8 cellular contexts compared by ENCODE assay signal in the genomic region with DNA sequence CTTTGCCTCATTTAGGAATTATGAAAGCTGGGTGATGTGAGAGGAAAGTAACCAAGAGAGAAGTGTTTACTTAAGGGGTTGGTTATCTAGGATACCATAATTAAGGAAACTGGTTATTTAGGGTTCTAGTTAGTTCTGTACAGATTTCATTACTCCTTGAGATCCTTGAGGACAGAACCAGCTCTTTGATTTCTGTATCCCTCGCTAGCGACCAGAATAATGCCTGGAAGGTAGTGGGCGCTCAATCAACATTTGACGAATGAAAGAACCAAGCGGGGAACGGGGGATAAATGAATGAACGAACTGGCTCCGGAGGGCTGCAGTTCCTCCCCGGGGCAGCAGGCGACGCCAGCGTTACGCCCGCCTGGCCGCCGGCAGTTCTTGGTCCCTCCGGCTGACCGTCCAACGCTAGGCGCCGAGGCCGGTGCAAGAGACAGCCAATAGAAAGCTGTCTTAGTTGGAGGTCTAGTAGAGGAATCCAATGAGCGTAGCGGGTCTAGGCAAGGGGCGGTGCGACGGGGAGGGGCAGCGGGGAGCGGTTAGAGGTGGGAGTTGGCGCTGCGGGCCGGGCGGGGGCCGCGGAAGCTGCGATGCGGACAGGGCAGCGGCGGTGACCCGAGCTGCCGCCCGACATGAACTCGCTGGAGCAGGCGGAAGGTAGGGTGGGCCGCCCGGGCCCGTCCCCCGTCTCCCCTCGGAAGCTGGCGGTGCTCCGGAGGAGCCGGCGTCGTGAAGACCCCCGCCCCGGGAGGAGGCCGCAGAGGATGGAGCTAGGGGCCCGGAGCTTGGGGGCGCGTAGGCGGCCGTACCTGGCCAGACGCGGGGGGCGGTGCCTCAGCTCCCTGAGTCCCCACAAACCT. TPM values are rescaled to one million over a fixed set of nuclear protein-coding genes. Genes with fewer than 3 reads are reported as not detected.
DNase-seq lines count a peak whose midpoint lies in the region; ATAC-seq, FAIRE-seq and TF ChIP-seq lines count a peak whose summit lies in the region.

A gene with protein sequence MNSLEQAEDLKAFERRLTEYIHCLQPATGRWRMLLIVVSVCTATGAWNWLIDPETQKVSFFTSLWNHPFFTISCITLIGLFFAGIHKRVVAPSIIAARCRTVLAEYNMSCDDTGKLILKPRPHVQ (plus strand): TSS at position 542 of the 860 bp plus-strand sequence. CDS start 91 bp downstream, at position 633.

- H3K36me3 ChIP-seq in adipocyte (ENCODE audit: control insufficient read depth, insufficient read depth, low read length, severe bottlenecking) = peaks cover 8% of the 10 kb centered on the region

- peaks cover under 1% of the 10 kb centered on the region for H3K36me3 Mint-ChIP-seq in type B pancreatic cell

- peak; percentile 98 for TF ChIP-seq CTCF in type B pancreatic cell (conservative IDR thresholded peaks at IDR 0.05)

- peak; percentile 100 for ATAC-seq in HG02840 (IDR thresholded peaks at IDR 0.05; ENCODE audit: low FRiP score, unreplicated experiment)

- H3K27me3 Mint-ChIP-seq in type B pancreatic cell = peaks cover 6% of the 10 kb centered on the region

- H3K4me1 Mint-ChIP-seq in type B pancreatic cell (ENCODE audit: unreplicated experiment) = peaks cover 18% of the 10 kb centered on the region

- H3K9me3 ChIP-seq in adipocyte (ENCODE audit: control insufficient read depth, low read length) = no peaks in the 10 kb centered on the region

- peak within 1 kb of the TSS; percentile 85 for H3K27ac Mint-ChIP-seq in type B pancreatic cell

- H3K9ac ChIP-seq in adipocyte (ENCODE audit: low read length) = peak within 1 kb of the TSS; percentile 94

- intact Hi-C loops in cardiac septum (cut with DNase I) = loop anchor here (2.0 to 10.0 kb wide), 5 partner anchors 42 to 640 kb away; a partner anchor contains a TSS

- H3K4me3 ChIP-seq in adipocyte (ENCODE audit: low read length) = peak within 1 kb of the TSS; percentile 99

- peaks cover 12% of the 10 kb centered on the region for H3K4me1 ChIP-seq in adipocyte (ENCODE audit: control insufficient read depth, insufficient read depth, low read length)

- H3K27me3 ChIP-seq in adipocyte (replicated peaks; ENCODE audit: control insufficient read depth, insufficient read depth, low read length) = peaks cover 3% of the 10 kb centered on the region

- TF ChIP-seq POLR2A in GM12891 (IDR thresholded peaks at IDR 0.05; ENCODE audit: low read depth, low read length) = no peak

- peak; percentile 91 for DNase-seq in GM12891 (ENCODE audit: insufficient read length, low spot score)
- peak; percentile 92 for DNase-seq in NCI-H1436 (lab: John Stamatoyannopoulos, UW)
- peak; percentile 83 for DNase-seq in T follicular helper cell (ENCODE audit: low read depth)
- DNase-seq in adipocyte (ENCODE audit: low read depth) = peak; percentile 98
- DNase-seq in cardiac septum (ENCODE audit: low spot score) = peak; percentile 96
- DNase-seq in pons (ENCODE audit: low spot score) = peak; percentile 98
- peak; percentile 96 for DNase-seq in type B pancreatic cell (ENCODE audit: extremely low spot score, unreplicated experiment)

- peak; percentile 97 for FAIRE-seq in GM12891 (lab: Jason Lieb, UNC)

- H3K9me3 Mint-ChIP-seq in type B pancreatic cell = no peaks in the 10 kb centered on the region

- peak within 1 kb of the TSS; percentile 95 for H3K4me3 Mint-ChIP-seq in type B pancreatic cell

TF ChIP-seq in GM12891, 5 proteins besides CTCF, POLR2A, EP300 and RAD21:
- peak; percentile 28; the same call in 1 of the 2 replicates for TF ChIP-seq POU2F2 (IDR thresholded peaks at IDR 0.05; ENCODE audit: low read depth, low read length)
- TF ChIP-seq PAX5 (IDR thresholded peaks at IDR 0.05; ENCODE audit: insufficient read depth, low read length, severe bottlenecking) = peak; percentile 33
- no peak for TF ChIP-seq POLR2AphosphoS5 (IDR thresholded peaks at IDR 0.05; ENCODE audit: low read depth, low read length)
- TF ChIP-seq SPI1 (IDR thresholded peaks at IDR 0.05; ENCODE audit: low read depth, low read length) = peak; percentile 54

RNA-seq across cellular contexts. Expression of the gene that starts here (rescaled TPM):
- 6.6 TPM for polyA plus RNA-seq in GM12891 (2012; ENCODE audit: low read depth, missing spikeins)
- total RNA-seq in cardiac septum (17.9 TPM), type B pancreatic cell (ENCODE audit: low replicate concordance) (21.7 and 26.1 TPM in 2 replicates)

Comparison
In these comparisons a context has a peak if more than half of its experiments do, and no peak if none do; other contexts are left out.
1. Peak in every context shown above with its lines: DNase-seq, ATAC-seq and H3K4me3 ChIP-seq.